In genomic region chr1:113734357-113735055, GRCh38 we compare ENCODE assay signal across 23 cellular contexts. TPM values are rescaled to one million over a fixed set of nuclear protein-coding genes. Genes with fewer than 3 reads are reported as not detected.
A peak's percentile ranks its signal among the peaks of the same experiment; 100 is the strongest.
DNase-seq lines count a peak whose midpoint lies in the region; ATAC-seq and TF ChIP-seq lines count a peak whose summit lies in the region.
"Had no signal": no experiment of that assay in that cellular context is flagged by ENCODE, and none has a peak within 500 bp of the region (broad histone marks: within the 10 kb centered on the region; RNA-seq: fewer than 3 reads in every experiment).

No MANE protein-coding gene starts in this region.

- H3K9me3 ChIP-seq in CD8-positive, alpha-beta T cell (ENCODE audit: low read length): no peaks in the 10 kb centered on the region
- no peaks in the 10 kb centered on the region for H3K9me3 ChIP-seq in body of pancreas
- H3K9me3 ChIP-seq: Caco-2, HAP-1, MG63, SJCRH30 had no signal

- no peak for ATAC-seq in CD8-positive, alpha-beta T cell
- ATAC-seq in natural killer cell (peak in 2 of 3 donors; percentile 61 to 65), body of pancreas (no peak)

- POLR2A ChIA-PET in CD8-positive, alpha-beta T cell (lab: Charles Lee): no interaction called here

- H3K36me3 ChIP-seq in CD8-positive, alpha-beta T cell (ENCODE audit: insufficient read depth, low read length): no peaks in the 10 kb centered on the region
- peaks cover 0 to 2% of the 10 kb centered on the region in 2 donors for H3K36me3 ChIP-seq in body of pancreas (replicated peaks in 1 of 2; ENCODE audit: insufficient read depth in 1 of 2, low read depth in 2 of 2)

- H3K27me3 ChIP-seq in CD8-positive, alpha-beta T cell (ENCODE audit: insufficient read depth, low read length): no peaks in the 10 kb centered on the region
- no peaks in the 10 kb centered on the region for H3K27me3 ChIP-seq in body of pancreas
- H3K27me3 ChIP-seq: MG63, SJCRH30 had no signal

- H3K9me3 Mint-ChIP-seq in activated CD4-positive, alpha-beta T cell treated with anti-CD3 and anti-CD28 coated beads, Interleukin-2, amount 10 ng/mL, durations not matched to agents 24 days and 14 days: no peaks in the 10 kb centered on the region
- no peaks in the 10 kb centered on the region for H3K9me3 Mint-ChIP-seq in CD8-positive, alpha-beta T cell
- no peaks in the 10 kb centered on the region for H3K9me3 Mint-ChIP-seq in natural killer cell
- H3K9me3 Mint-ChIP-seq: IgD-negative memory B cell had no signal

- peak overlapping the region; percentile 34 for H3K4me3 Mint-ChIP-seq in activated CD4-positive, alpha-beta T cell treated with anti-CD3 and anti-CD28 coated beads, Interleukin-2, amount 10 ng/mL, durations not matched to agents 24 days and 14 days
- no peak overlapping the region for H3K4me3 Mint-ChIP-seq in CD8-positive, alpha-beta T cell
- H3K4me3 Mint-ChIP-seq in natural killer cell: no peak overlapping the region
- H3K4me3 Mint-ChIP-seq: B cell, IgD-negative memory B cell had no signal

- no peaks in the 10 kb centered on the region for H3K27me3 Mint-ChIP-seq in activated CD4-positive, alpha-beta T cell treated with anti-CD3 and anti-CD28 coated beads, Interleukin-2, amount 10 ng/mL, durations not matched to agents 24 days and 14 days
- H3K27me3 Mint-ChIP-seq in CD8-positive, alpha-beta T cell (ENCODE audit: low read depth): no peaks in the 10 kb centered on the region
- H3K27me3 Mint-ChIP-seq in natural killer cell (ENCODE audit: low read depth in 2 of 2): no peaks in the 10 kb centered on the region
- H3K27me3 Mint-ChIP-seq: B cell, IgD-negative memory B cell had no signal

- H3K4me1 Mint-ChIP-seq in activated CD4-positive, alpha-beta T cell treated with anti-CD3 and anti-CD28 coated beads, Interleukin-2, amount 10 ng/mL, durations not matched to agents 24 days and 14 days: peaks cover 15% of the 10 kb centered on the region
- H3K4me1 Mint-ChIP-seq in CD8-positive, alpha-beta T cell (ENCODE audit: low read depth): no peaks in the 10 kb centered on the region
- peaks cover 8% of the 10 kb centered on the region in 2 donors for H3K4me1 Mint-ChIP-seq in natural killer cell
- H3K4me1 Mint-ChIP-seq: B cell, IgD-negative memory B cell had no signal

- TF ChIP-seq CTCF in CD8-positive, alpha-beta T cell (IDR thresholded peaks at IDR 0.05): no peak
- TF ChIP-seq CTCF in natural killer cell (IDR thresholded peaks at IDR 0.05): no peak
- no peak for TF ChIP-seq CTCF in body of pancreas (IDR thresholded peaks at IDR 0.05)

- intact Hi-C loops in activated CD4-positive, alpha-beta T cell treated with anti-CD3 and anti-CD28 coated beads, Interleukin-2, amount 10 ng/mL, durations not matched to agents 24 days and 14 days (cut with micrococcal nuclease): no loop called here
- intact Hi-C loops in CD8-positive, alpha-beta T cell (cut with DNase I, micrococcal nuclease): no loop called here
- intact Hi-C loops in natural killer cell (cut with micrococcal nuclease): no loop called here
- intact Hi-C loops in body of pancreas (cut with DNase I): no loop called here

- peaks cover 26% of the 10 kb centered on the region for H3K36me3 Mint-ChIP-seq in activated CD4-positive, alpha-beta T cell treated with anti-CD3 and anti-CD28 coated beads, Interleukin-2, amount 10 ng/mL, durations not matched to agents 24 days and 14 days (ENCODE audit: low read depth)
- H3K36me3 Mint-ChIP-seq in CD8-positive, alpha-beta T cell: peaks cover 18% of the 10 kb centered on the region
- no peaks in the 10 kb centered on the region for H3K36me3 Mint-ChIP-seq in natural killer cell

- no peak for DNase-seq in activated CD4-positive, alpha-beta T cell treated with anti-CD3 and anti-CD28 coated beads, Interleukin-2, amount 10 ng/mL, durations not matched to agents 24 days and 14 days
- no peak for DNase-seq in activated CD4-positive, alpha-beta T cell treated with anti-CD3 and anti-CD28 coated beads, Interleukin-2, amount 50 U/mL, for 1 hour
- DNase-seq in CD8-positive, alpha-beta T cell: no peak
- DNase-seq in RPMI8226 (peak; percentile 45), natural killer cell (no peak), amniotic stem cell (lab: John Stamatoyannopoulos, UW) (no peak), NCI-H1436 treated with DMSO at 0.1 percent for 48 hours (lab: John Stamatoyannopoulos, UW) (no peak), body of pancreas (no peak)
- DNase-seq: 8988T, Caco-2, GM23248, Kasumi-1, MG63, NCI-H1105 treated with DMSO at 0.1 percent for 48 hours, NCI-H187 treated with DMSO at 0.1 percent for 48 hours, NCI-H2227 treated with DMSO at 0.1 percent for 48 hours, NCI-H524, NCI-H82, PC-9, SJCRH30 had no signal

- 97 to 98% methylated on average over 2 of the region's 2 CpGs for whole genome bisulfite sequencing in body of pancreas, 2 donors

- H3K4me1 ChIP-seq in CD8-positive, alpha-beta T cell (ENCODE audit: insufficient read depth, low read length): no peaks in the 10 kb centered on the region
- no peaks in the 10 kb centered on the region for H3K4me1 ChIP-seq in body of pancreas
- H3K4me1 ChIP-seq: Caco-2, HAP-1, SJCRH30 had no signal

- H3K27ac ChIP-seq in CD8-positive, alpha-beta T cell (ENCODE audit: low read depth, low read length): no peak overlapping the region
- H3K27ac ChIP-seq in body of pancreas: no peak overlapping the region
- H3K27ac ChIP-seq: GM23248, PC-9, SJCRH30 had no signal

- CTCF ChIA-PET in CD8-positive, alpha-beta T cell (lab: Charles Lee): no interaction called here

- no peak for TF ChIP-seq POLR2A in body of pancreas (IDR thresholded peaks at IDR 0.05)

- H3K27ac Mint-ChIP-seq in activated CD4-positive, alpha-beta T cell treated with anti-CD3 and anti-CD28 coated beads, Interleukin-2, amount 10 ng/mL, durations not matched to agents 24 days and 14 days: peak overlapping the region; percentile 60
- H3K27ac Mint-ChIP-seq in CD8-positive, alpha-beta T cell: peak overlapping the region; percentile 41
- H3K27ac Mint-ChIP-seq in natural killer cell: peak overlapping the region; percentile 37 to 70
- H3K27ac Mint-ChIP-seq: B cell had no signal

- no peak overlapping the region for H3K4me3 ChIP-seq in CD8-positive, alpha-beta T cell (ENCODE audit: low read depth, low read length)
- no peak overlapping the region for H3K4me3 ChIP-seq in body of pancreas
- H3K4me3 ChIP-seq: GM23248, HAP-1, MG63, PC-9, SJCRH30 had no signal

RNA-seq across cellular contexts. Expression of gene PHTF1, which starts 24.8 kb away (rescaled TPM):
- 15.6 and 19.2 TPM in 2 replicates for total RNA-seq in activated CD4-positive, alpha-beta T cell treated with anti-CD3 and anti-CD28 coated beads, Interleukin-2, amount 10 ng/mL, durations not matched to agents 24 days and 14 days
- 1 to 10 TPM; 4.4 to 5.4 TPM for total RNA-seq in CD8-positive, alpha-beta T cell
- total RNA-seq in natural killer cell (10 to 100 TPM; 37.1 to 40.7 (median 40.6) TPM), body of pancreas (10 to 100 TPM in 1 of 2 donors, 1 to 10 TPM in 1; 9.3 to 29.7 TPM)

Comparison
In these comparisons a context has a peak if more than half of its experiments do, and no peak if none do; other contexts are left out.
1. ATAC-seq: peak in natural killer cell (2 of 3); none in CD8-positive, alpha-beta T cell (single experiment) and body of pancreas (single experiment).
2. Peak in every context shown above with its lines, with median percentiles within 50 percentile points of each other: H3K27ac Mint-ChIP-seq.